1 cellular context compared by ENCODE assay signal in the genomic region with DNA sequence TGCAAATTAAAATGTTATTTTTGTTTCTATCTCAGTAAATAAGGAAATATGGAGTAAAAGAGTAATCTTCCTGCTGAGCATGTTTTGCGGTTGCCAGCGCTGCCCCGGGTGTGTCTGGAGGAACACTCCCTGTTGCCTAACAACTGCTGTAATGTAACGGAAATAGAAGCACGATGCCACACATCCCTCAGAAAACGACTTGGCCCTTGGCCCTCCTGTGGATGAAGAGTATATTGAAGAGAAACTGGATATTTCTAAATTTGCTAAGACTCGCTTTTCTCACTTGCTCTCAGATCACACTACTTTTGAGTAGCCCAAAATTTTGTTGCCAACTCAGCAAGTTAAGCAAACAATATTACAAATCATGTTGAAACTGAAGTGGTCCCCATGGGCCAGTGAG.
TF ChIP-seq lines count a peak whose summit lies in the region.

No MANE protein-coding gene starts in this region.

TF ChIP-seq in A549, 52 proteins besides CTCF, POLR2A, EP300 and RAD21 (continued from another document):
- TF ChIP-seq, protein P1, sequence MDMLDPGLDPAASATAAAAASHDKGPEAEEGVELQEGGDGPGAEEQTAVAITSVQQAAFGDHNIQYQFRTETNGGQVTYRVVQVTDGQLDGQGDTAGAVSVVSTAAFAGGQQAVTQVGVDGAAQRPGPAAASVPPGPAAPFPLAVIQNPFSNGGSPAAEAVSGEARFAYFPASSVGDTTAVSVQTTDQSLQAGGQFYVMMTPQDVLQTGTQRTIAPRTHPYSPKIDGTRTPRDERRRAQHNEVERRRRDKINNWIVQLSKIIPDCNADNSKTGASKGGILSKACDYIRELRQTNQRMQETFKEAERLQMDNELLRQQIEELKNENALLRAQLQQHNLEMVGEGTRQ (IDR thresholded peaks at IDR 0.05) = no peak
- TF ChIP-seq JUN (IDR thresholded peaks at IDR 0.05) = no peak
- no peak for TF ChIP-seq BHLHE40 (IDR thresholded peaks at IDR 0.05; ENCODE audit: low read depth, low read length)
